ENCODE assay signal across 8 cellular contexts in genomic region chr3:184380210-184380626, GRCh38. TPM values are rescaled to one million over a fixed set of nuclear protein-coding genes. Genes with fewer than 3 reads are reported as not detected.
DNase-seq lines count a peak whose midpoint lies in the region; ATAC-seq and TF ChIP-seq lines count a peak whose summit lies in the region.

No MANE protein-coding gene starts in this region.

- H3K18ac ChIP-seq in trophoblast cell (ENCODE audit: low read length): no peak overlapping the region

- no peak overlapping the region for H2BK5ac ChIP-seq in trophoblast cell (ENCODE audit: low read depth, low read length, poor library complexity)

- H3K9ac ChIP-seq in HUES6 (ENCODE audit: low read length): no peak overlapping the region
- no peak overlapping the region for H3K9ac ChIP-seq in trophoblast cell (ENCODE audit: low read length)

- no peak overlapping the region for H3K14ac ChIP-seq in trophoblast cell (ENCODE audit: low read length)

- no peaks in the 10 kb centered on the region for H3K36me3 ChIP-seq in HUES6 (ENCODE audit: control insufficient read depth, insufficient read depth, low read length)
- H3K36me3 ChIP-seq in heart left ventricle: peaks cover 0 to 10% (median 0%) of the 10 kb centered on the region in 9 donors
- peaks cover 1% of the 10 kb centered on the region in 2 experiments for H3K36me3 ChIP-seq in trophoblast cell (ENCODE audit: control insufficient read depth in 1 of 2, insufficient read depth in 2 of 2, low read length in 2 of 2)

- peak overlapping the region; percentile 10 for H4K91ac ChIP-seq in trophoblast cell (ENCODE audit: low read depth, low read length)

- H2BK12ac ChIP-seq in trophoblast cell (ENCODE audit: low read length): no peak overlapping the region

- peaks cover 1% of the 10 kb centered on the region for H3K79me2 ChIP-seq in trophoblast cell (ENCODE audit: control insufficient read depth, insufficient read depth, low read length, poor library complexity)

- no peak overlapping the region for H4K12ac ChIP-seq in trophoblast cell (ENCODE audit: low read depth, low read length)

- intact Hi-C loops in heart left ventricle (cut with DNase I): no loop called here

- peak overlapping the region; percentile 86 for H3K4me2 ChIP-seq in trophoblast cell (ENCODE audit: low read length)

- H3K4me3 ChIP-seq in HUES6 (ENCODE audit: low read depth, low read length) (peak overlapping the region; percentile 69), heart left ventricle (peak overlapping the region; percentile 28 to 74 (median 54)), trophoblast cell (ENCODE audit: low read depth, low read length) (peak overlapping the region; percentile 8)

- H3K9me3 ChIP-seq in HUES6 (ENCODE audit: control insufficient read depth, insufficient read depth, low read depth, low read length) (no peaks in the 10 kb centered on the region), heart left ventricle (no peaks in the 10 kb centered on the region), trophoblast cell (ENCODE audit: insufficient read depth, low read depth, low read length) (peaks cover 2% of the 10 kb centered on the region)

- TF ChIP-seq CTCF in heart left ventricle (IDR thresholded peaks at IDR 0.05): no peak

- H3K27ac ChIP-seq in HUES6 (ENCODE audit: low read depth, low read length) (no peak overlapping the region), heart left ventricle (peak overlapping the region in 8 of 12 donors; percentile 38 to 79 (median 69)), trophoblast cell (ENCODE audit: low read depth, low read length) (no peak overlapping the region)

- WGBS in heart left ventricle, 4 donors: 1 to 2% (median 1%) methylated on average over 12 to 57 of the region's 58 CpGs; no CpG with 5 or more reads in 1 of the 4 donors
- WGBS in trophoblast cell (ENCODE audit: extremely low coverage, insufficient coverage, insufficient read length): no CpG with 5 or more reads among the region's 58 CpGs

- no peak overlapping the region for H3K4ac ChIP-seq in trophoblast cell (ENCODE audit: low read depth, low read length)

- ATAC-seq in heart left ventricle (peak in 3 of 4 donors; percentile 53 to 61 (median 58)), GM18909 (IDR thresholded peaks at IDR 0.05; ENCODE audit: poor library complexity, unreplicated experiment) (no peak)

- no peak for TF ChIP-seq POLR2A in heart left ventricle (IDR thresholded peaks at IDR 0.05)

- H3K23ac ChIP-seq in trophoblast cell (ENCODE audit: low read length): no peak overlapping the region

- H3K79me1 ChIP-seq in trophoblast cell (ENCODE audit: low read length): peaks cover 6% of the 10 kb centered on the region

- no peak overlapping the region for H2AK5ac ChIP-seq in trophoblast cell (ENCODE audit: low read length)

- DNase-seq in Ammon's horn (ENCODE audit: low spot score): peak; percentile 59
- DNase-seq in activated naive CD4-positive, alpha-beta T cell treated with anti-CD3 and anti-CD28 coated beads, Interleukin-2, amount 50 U/mL, for 16 hours: peak; percentile 41
- peak; percentile 74 to 87 (median 78) for DNase-seq in heart left ventricle
- DNase-seq in trophoblast cell: peak in 1 of 2 donors; percentile 46
- no peak for DNase-seq in NOMO-1 treated with DMSO at 0.1 percent for 48 hours (lab: John Stamatoyannopoulos, UW; ENCODE audit: unreplicated experiment)
- no peak for DNase-seq in NCI-H1048 (lab: John Stamatoyannopoulos, UW)

- no peak overlapping the region for H2BK120ac ChIP-seq in trophoblast cell (ENCODE audit: insufficient read depth, low read length, poor library complexity)

- no peak overlapping the region for H4K8ac ChIP-seq in trophoblast cell (ENCODE audit: low read depth, low read length)

- H3K27me3 ChIP-seq in HUES6 (ENCODE audit: control insufficient read depth, insufficient read depth, low read length): peaks cover 64% of the 10 kb centered on the region
- H3K27me3 ChIP-seq in heart left ventricle: peaks cover 0 to 60% (median 30%) of the 10 kb centered on the region in 9 donors
- H3K27me3 ChIP-seq in trophoblast cell (ENCODE audit: insufficient read depth, low read length): peaks cover 19% of the 10 kb centered on the region

- H2AFZ ChIP-seq in trophoblast cell (ENCODE audit: insufficient read depth, low read length, poor library complexity): no peak overlapping the region

- H3K4me1 ChIP-seq in HUES6 (ENCODE audit: control insufficient read depth, insufficient read depth, low read length) (peaks cover 48% of the 10 kb centered on the region), heart left ventricle (peaks cover 0 to 42% (median 27%) of the 10 kb centered on the region in 12 donors), trophoblast cell (ENCODE audit: control insufficient read depth in 1 of 2, insufficient read depth in 2 of 2, low read length in 2 of 2) (peaks cover 26 to 27% of the 10 kb centered on the region in 2 experiments)

RNA-seq across cellular contexts. Expression of gene CHRD, which starts 0.4 kb away (rescaled TPM):
- total RNA-seq in heart left ventricle: 1 to 10 TPM; 2.0 to 7.4 (median 4.8) TPM
- 1 to 10 TPM; 3.9 to 6.3 TPM for polyA plus RNA-seq in heart left ventricle
- polyA plus RNA-seq in trophoblast cell (2013): 9.8 and 10.2 TPM in 2 replicates

RNA-seq across cellular contexts. Expression of gene THPO, which starts 2.2 kb away (rescaled TPM):
- total RNA-seq in heart left ventricle: under 1 TPM in 4 of 9 donors, not detected in 5; 0.12 to 0.68 (median 0.29) TPM
- polyA plus RNA-seq in heart left ventricle: under 1 TPM; 0.19 to 0.36 TPM
- polyA plus RNA-seq in trophoblast cell (2013): 0.51 and 0.57 TPM in 2 replicates

RNA-seq across cellular contexts. Expression of gene POLR2H, which starts 18.7 kb away (rescaled TPM):
- 10 to 100 TPM; 15.2 to 40.3 (median 22.1) TPM for total RNA-seq in heart left ventricle
- 10 to 100 TPM; 37.9 to 51.4 TPM for polyA plus RNA-seq in heart left ventricle
- polyA plus RNA-seq in trophoblast cell (2013): 85.6 and 90.5 TPM in 2 replicates

RNA-seq across cellular contexts. Expression of gene CLCN2, which starts 18.8 kb away (rescaled TPM):
- total RNA-seq in heart left ventricle: 1 to 10 TPM; 1.3 to 3.6 (median 2.0) TPM
- polyA plus RNA-seq in heart left ventricle: 1 to 10 TPM; 1.2 to 2.7 TPM
- polyA plus RNA-seq in trophoblast cell (2013): 7.0 and 7.3 TPM in 2 replicates

RNA-seq across cellular contexts. Expression of gene FAM131A, which starts 42.8 kb away (rescaled TPM):
- 10 to 100 TPM; 21.9 to 53.2 (median 30.9) TPM for total RNA-seq in heart left ventricle
- 10 to 100 TPM; 24.1 to 36.9 TPM for polyA plus RNA-seq in heart left ventricle
- 25.1 and 28.3 TPM in 2 replicates for polyA plus RNA-seq in trophoblast cell (2013)

Comparison
In these comparisons a context has a peak if more than half of its experiments do, and no peak if none do; other contexts are left out.
1. DNase-seq: peak in Ammon's horn (single experiment), activated naive CD4-positive, alpha-beta T cell treated with anti-CD3 and anti-CD28 coated beads, Interleukin-2, amount 50 U/mL, for 16 hours (single experiment) and heart left ventricle (5 of 5); none in NOMO-1 treated with DMSO at 0.1 percent for 48 hours (single experiment) and NCI-H1048 (single experiment).
2. H3K27ac ChIP-seq: peak in heart left ventricle (8 of 12); none in HUES6 (single experiment) and trophoblast cell (single experiment).
3. H3K4me3 ChIP-seq: peak in every context shown above with its lines; median percentile 69 in HUES6; 54 in heart left ventricle; 8 in trophoblast cell.